ENCODE assay signal across 12 cellular contexts in the genomic region with DNA sequence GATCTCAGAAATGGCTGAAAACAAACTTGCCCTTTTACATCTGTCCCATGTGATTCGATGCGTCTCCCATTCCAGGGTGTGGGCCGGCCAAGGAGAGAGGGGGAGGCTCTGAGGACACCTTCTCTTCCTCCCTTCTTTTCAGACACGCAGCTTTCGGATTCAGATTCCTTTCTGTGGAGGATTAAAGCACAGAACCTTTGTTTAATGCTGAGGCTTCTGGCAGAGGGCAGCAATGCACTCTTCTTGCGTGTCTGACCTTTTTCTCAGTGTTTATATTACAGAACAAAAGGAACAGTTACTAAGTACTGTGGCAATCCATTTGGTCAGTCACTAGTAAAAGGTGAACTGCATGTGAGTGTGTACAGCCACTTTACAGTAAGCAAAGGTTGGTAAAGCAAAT.
DNase-seq lines count a peak whose midpoint lies in the region; ATAC-seq and TF ChIP-seq lines count a peak whose summit lies in the region.
"Had no signal": no experiment of that assay in that cellular context is flagged by ENCODE, and none has a peak within 500 bp of the region (broad histone marks: within the 10 kb centered on the region; RNA-seq: fewer than 3 reads in every experiment).

No MANE protein-coding gene starts in this region.

- H3K27me3 ChIP-seq in dorsolateral prefrontal cortex (no peaks in the 10 kb centered on the region), neural cell (ENCODE audit: insufficient read depth, low read depth, low read length) (no peaks in the 10 kb centered on the region)
- H3K27me3 ChIP-seq: BLaER1 treated with 17β-estradiol and CSF1 and Interleukin-3, amounts not matched to agents 10 nM and 100 nM had no signal

- H3K9me2 ChIP-seq in neural cell (ENCODE audit: insufficient read depth, low read length) = no peaks in the 10 kb centered on the region

- no peaks in the 10 kb centered on the region for H3K4me1 Mint-ChIP-seq in activated naive CD4-positive, alpha-beta T cell treated with anti-CD3 and anti-CD28 coated beads, Interleukin-2, amount 10 ng/mL, durations not matched to agents 7 days and 5 days

- no peaks in the 10 kb centered on the region for H3K36me3 Mint-ChIP-seq in activated naive CD4-positive, alpha-beta T cell treated with anti-CD3 and anti-CD28 coated beads, Interleukin-2, amount 10 ng/mL, durations not matched to agents 7 days and 5 days

- H3K27ac Mint-ChIP-seq in activated naive CD4-positive, alpha-beta T cell treated with anti-CD3 and anti-CD28 coated beads, Interleukin-2, amount 10 ng/mL, durations not matched to agents 7 days and 5 days = no peak overlapping the region

- no peak for ATAC-seq in HG02588 (IDR thresholded peaks at IDR 0.05; ENCODE audit: unreplicated experiment)
- ATAC-seq: left colon had no signal

- no peak overlapping the region for H3K4me2 ChIP-seq in neural cell (ENCODE audit: low read length)
- H3K4me2 ChIP-seq: BLaER1 treated with 17β-estradiol and CSF1 and Interleukin-3, amounts not matched to agents 10 nM and 100 nM had no signal

- H3K36me3 ChIP-seq in neural cell (ENCODE audit: insufficient read depth, low read length) = no peaks in the 10 kb centered on the region

- CTCF ChIA-PET in activated naive CD4-positive, alpha-beta T cell treated with anti-CD3 and anti-CD28 coated beads, Interleukin-2, amount 10 ng/mL, durations not matched to agents 7 days and 5 days (lab: Charles Lee) = no interaction called here

- DNase-seq in AG08396 (ENCODE audit: low spot score) = peak; percentile 29
- peak; percentile 11 for DNase-seq in HT-29 (ENCODE audit: low spot score)
- no peak for DNase-seq in dorsolateral prefrontal cortex
- no peak for DNase-seq in COLO668 (lab: John Stamatoyannopoulos, UW; ENCODE audit: unreplicated experiment)
- no peak for DNase-seq in NCI-H1930 (lab: John Stamatoyannopoulos, UW)
- DNase-seq in activated naive CD4-positive, alpha-beta T cell treated with anti-CD3 and anti-CD28 coated beads, Interleukin-2, amount 10 ng/mL, durations not matched to agents 7 days and 5 days = no peak
- DNase-seq: activated T-cell treated with anti-CD3 and anti-CD28 coated beads for 4 hours, left colon, NCI-H1694 had no signal

- no peaks in the 10 kb centered on the region for H3F3A ChIP-seq in neural cell (ENCODE audit: insufficient read depth, low read length, poor library complexity, severe bottlenecking)

- no peak for TF ChIP-seq EP300 in neural cell (conservative IDR thresholded peaks at IDR 0.05; ENCODE audit: poor library complexity, severe bottlenecking)

- no peaks in the 10 kb centered on the region for H4K20me1 ChIP-seq in neural cell (ENCODE audit: insufficient read depth)

- intact Hi-C loops in dorsolateral prefrontal cortex (cut with DNase I) = no loop called here

- H3K27ac ChIP-seq in dorsolateral prefrontal cortex (peak overlapping the region in 56 of 59 donors; percentile 17 to 85 (median 63)), neural cell (ENCODE audit: low read length) (no peak overlapping the region)

- no peak overlapping the region for H3K4me3 Mint-ChIP-seq in activated naive CD4-positive, alpha-beta T cell treated with anti-CD3 and anti-CD28 coated beads, Interleukin-2, amount 10 ng/mL, durations not matched to agents 7 days and 5 days

- H3K79me2 ChIP-seq in neural cell (replicated peaks; ENCODE audit: insufficient read depth, low read length) = no peaks in the 10 kb centered on the region

- TF ChIP-seq CTCF in dorsolateral prefrontal cortex (IDR thresholded peaks at IDR 0.05 in 54 of 56, conservative IDR thresholded peaks at IDR 0.05 in 2 of 56; ENCODE audit: low read depth in 1 of 56, partially characterized antibody in 56 of 56) = peak in 9 of 56 donors; percentile 6 to 22 (median 11)
- no peak for TF ChIP-seq CTCF in neural cell (IDR thresholded peaks at IDR 0.05; ENCODE audit: poor library complexity, severe bottlenecking)

- H3K9me3 ChIP-seq in neural cell (ENCODE audit: low read length) = no peaks in the 10 kb centered on the region
- H3K9me3 ChIP-seq: BLaER1 treated with 17β-estradiol and CSF1 and Interleukin-3, amounts not matched to agents 10 nM and 100 nM had no signal

- no peak overlapping the region for H3K9ac ChIP-seq in neural cell (ENCODE audit: low read length)
- H3K9ac ChIP-seq: BLaER1 treated with 17β-estradiol and CSF1 and Interleukin-3, amounts not matched to agents 10 nM and 100 nM had no signal

- H3K9me3 Mint-ChIP-seq in activated naive CD4-positive, alpha-beta T cell treated with anti-CD3 and anti-CD28 coated beads, Interleukin-2, amount 10 ng/mL, durations not matched to agents 7 days and 5 days = no peaks in the 10 kb centered on the region

- H3K27me3 Mint-ChIP-seq in activated naive CD4-positive, alpha-beta T cell treated with anti-CD3 and anti-CD28 coated beads, Interleukin-2, amount 10 ng/mL, durations not matched to agents 7 days and 5 days = no peaks in the 10 kb centered on the region

- H2AFZ ChIP-seq in neural cell (ENCODE audit: low read depth, low read length) = no peak overlapping the region

- TF ChIP-seq RAD21 in neural cell (conservative IDR thresholded peaks at IDR 0.05) = no peak

- H3K4me3 ChIP-seq in dorsolateral prefrontal cortex (no peak overlapping the region), neural cell (ENCODE audit: low read length) (no peak overlapping the region)
- H3K4me3 ChIP-seq: BLaER1 treated with 17β-estradiol and CSF1 and Interleukin-3, amounts not matched to agents 10 nM and 100 nM had no signal

TF ChIP-seq in neural cell, 6 proteins besides CTCF, POLR2A, EP300 and RAD21:
- no peak for TF ChIP-seq POLR2AphosphoS5 (IDR thresholded peaks at IDR 0.05)
- TF ChIP-seq EZH2 (IDR thresholded peaks at IDR 0.05; ENCODE audit: borderline replicate concordance, insufficient read depth, low read length, poor library complexity, severe bottlenecking) = no peak
- TF ChIP-seq, protein P1, sequence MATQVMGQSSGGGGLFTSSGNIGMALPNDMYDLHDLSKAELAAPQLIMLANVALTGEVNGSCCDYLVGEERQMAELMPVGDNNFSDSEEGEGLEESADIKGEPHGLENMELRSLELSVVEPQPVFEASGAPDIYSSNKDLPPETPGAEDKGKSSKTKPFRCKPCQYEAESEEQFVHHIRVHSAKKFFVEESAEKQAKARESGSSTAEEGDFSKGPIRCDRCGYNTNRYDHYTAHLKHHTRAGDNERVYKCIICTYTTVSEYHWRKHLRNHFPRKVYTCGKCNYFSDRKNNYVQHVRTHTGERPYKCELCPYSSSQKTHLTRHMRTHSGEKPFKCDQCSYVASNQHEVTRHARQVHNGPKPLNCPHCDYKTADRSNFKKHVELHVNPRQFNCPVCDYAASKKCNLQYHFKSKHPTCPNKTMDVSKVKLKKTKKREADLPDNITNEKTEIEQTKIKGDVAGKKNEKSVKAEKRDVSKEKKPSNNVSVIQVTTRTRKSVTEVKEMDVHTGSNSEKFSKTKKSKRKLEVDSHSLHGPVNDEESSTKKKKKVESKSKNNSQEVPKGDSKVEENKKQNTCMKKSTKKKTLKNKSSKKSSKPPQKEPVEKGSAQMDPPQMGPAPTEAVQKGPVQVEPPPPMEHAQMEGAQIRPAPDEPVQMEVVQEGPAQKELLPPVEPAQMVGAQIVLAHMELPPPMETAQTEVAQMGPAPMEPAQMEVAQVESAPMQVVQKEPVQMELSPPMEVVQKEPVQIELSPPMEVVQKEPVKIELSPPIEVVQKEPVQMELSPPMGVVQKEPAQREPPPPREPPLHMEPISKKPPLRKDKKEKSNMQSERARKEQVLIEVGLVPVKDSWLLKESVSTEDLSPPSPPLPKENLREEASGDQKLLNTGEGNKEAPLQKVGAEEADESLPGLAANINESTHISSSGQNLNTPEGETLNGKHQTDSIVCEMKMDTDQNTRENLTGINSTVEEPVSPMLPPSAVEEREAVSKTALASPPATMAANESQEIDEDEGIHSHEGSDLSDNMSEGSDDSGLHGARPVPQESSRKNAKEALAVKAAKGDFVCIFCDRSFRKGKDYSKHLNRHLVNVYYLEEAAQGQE (IDR thresholded peaks at IDR 0.05; ENCODE audit: borderline replicate concordance) = no peak
- TF ChIP-seq SMC3 (conservative IDR thresholded peaks at IDR 0.05; ENCODE audit: poor library complexity) = peak; percentile 12

Comparison
In these comparisons a context has a peak if more than half of its experiments do, and no peak if none do; other contexts are left out.
1. DNase-seq: peak in AG08396 (single experiment) and HT-29 (single experiment); none in dorsolateral prefrontal cortex (0 of 10), COLO668 (single experiment), NCI-H1930 (0 of 2) and activated naive CD4-positive, alpha-beta T cell treated with anti-CD3 and anti-CD28 coated beads, Interleukin-2, amount 10 ng/mL, durations not matched to agents 7 days and 5 days (single experiment).